In genomic region chr17:76432712-76433336, GRCh38 we compare ENCODE assay signal across 10 cellular contexts. TPM values are rescaled to one million over a fixed set of nuclear protein-coding genes. Genes with fewer than 3 reads are reported as not detected.
A peak's percentile ranks its signal among the peaks of the same experiment; 100 is the strongest.
DNase-seq lines count a peak whose midpoint lies in the region; ATAC-seq and TF ChIP-seq lines count a peak whose summit lies in the region.
"Had no signal": no experiment of that assay in that cellular context is flagged by ENCODE, and none has a peak within 500 bp of the region (broad histone marks: within the 10 kb centered on the region; RNA-seq: fewer than 3 reads in every experiment).

No MANE protein-coding gene starts in this region.

- H3K4me3 ChIP-seq in DND-41 (ENCODE audit: low read depth in 1 of 2, low read length in 2 of 2) (no peak overlapping the region), brain microvascular endothelial cell (ENCODE audit: low read depth, low read length) (no peak overlapping the region), upper lobe of left lung (no peak overlapping the region)

- H3K36me3 ChIP-seq in DND-41 (ENCODE audit: insufficient read depth, low read length) (peaks cover 6% of the 10 kb centered on the region; the same call in 1 of the 2 replicates), brain microvascular endothelial cell (replicated peaks) (no peaks in the 10 kb centered on the region), upper lobe of left lung (peaks cover 0 to 2% (median 0%) of the 10 kb centered on the region in 4 donors)

- H3K9ac ChIP-seq in DND-41 (ENCODE audit: low read depth, low read length) = no peak overlapping the region

- TF ChIP-seq POLR2A in upper lobe of left lung (IDR thresholded peaks at IDR 0.05) = no peak

- TF ChIP-seq CTCF in DND-41 (IDR thresholded peaks at IDR 0.05; ENCODE audit: borderline replicate concordance, extremely low read depth, low read length, poor library complexity, severe bottlenecking) (peak; percentile 63), brain microvascular endothelial cell (IDR thresholded peaks at IDR 0.05; ENCODE audit: low read depth, low read length, missing control alignments) (peak; percentile 63), nephron (IDR thresholded peaks at IDR 0.05; ENCODE audit: unreplicated experiment in 3 of 3) (peak; percentile 26 to 36 (median 34)), upper lobe of left lung (IDR thresholded peaks at IDR 0.05) (peak in 3 of 6 experiments; percentile 13 to 40 (median 28))

- H3K9me3 Mint-ChIP-seq in IgD-negative memory B cell (no peaks in the 10 kb centered on the region), nephron (no peaks in the 10 kb centered on the region), immature natural killer cell (no peaks in the 10 kb centered on the region)

- no peaks in the 10 kb centered on the region for H3K4me1 ChIP-seq in DND-41 (ENCODE audit: insufficient read depth, low read length)
- peaks cover 0 to 23% (median 17%) of the 10 kb centered on the region in 4 donors for H3K4me1 ChIP-seq in upper lobe of left lung

- H3K36me3 Mint-ChIP-seq in IgD-negative memory B cell = peaks cover 2% of the 10 kb centered on the region
- H3K36me3 Mint-ChIP-seq in nephron (ENCODE audit: low read depth) = peaks cover 11% of the 10 kb centered on the region
- no peaks in the 10 kb centered on the region for H3K36me3 Mint-ChIP-seq in immature natural killer cell

- H3K27ac ChIP-seq in DND-41 (ENCODE audit: low read length) (no peak overlapping the region), brain microvascular endothelial cell (no peak overlapping the region), upper lobe of left lung (no peak overlapping the region)

- H3K27ac Mint-ChIP-seq in IgD-negative memory B cell = peak overlapping the region; percentile 55 to 72 (median 59)
- H3K27ac Mint-ChIP-seq in nephron = no peak overlapping the region
- H3K27ac Mint-ChIP-seq in immature natural killer cell = no peak overlapping the region

- no peak overlapping the region for H3K4me3 Mint-ChIP-seq in IgD-negative memory B cell
- H3K4me3 Mint-ChIP-seq in nephron = no peak overlapping the region
- no peak overlapping the region for H3K4me3 Mint-ChIP-seq in immature natural killer cell

- 81 to 84% methylated on average over 3 of the region's 3 CpGs for WGBS in upper lobe of left lung, 2 donors

- no peak overlapping the region for H2AFZ ChIP-seq in DND-41 (ENCODE audit: low read depth, low read length)

- TF ChIP-seq EP300 in upper lobe of left lung (IDR thresholded peaks at IDR 0.05) = no peak

- ATAC-seq in DND-41 (ENCODE audit: insufficient read depth, low read depth) (peak; percentile 53; the same call in 1 of the 3 replicates), upper lobe of left lung (ENCODE audit: low FRiP score in 2 of 2) (no peak)

- H3K27me3 Mint-ChIP-seq in IgD-negative memory B cell = no peaks in the 10 kb centered on the region
- no peaks in the 10 kb centered on the region for H3K27me3 Mint-ChIP-seq in nephron (ENCODE audit: low read depth)
- peaks cover 0 to 1% (median 0%) of the 10 kb centered on the region in 3 donors for H3K27me3 Mint-ChIP-seq in immature natural killer cell (ENCODE audit: low read depth in 3 of 3)

- H3K27me3 ChIP-seq in DND-41 (ENCODE audit: insufficient read depth, low read length, poor library complexity) = no peaks in the 10 kb centered on the region
- H3K27me3 ChIP-seq in brain microvascular endothelial cell (replicated peaks) = no peaks in the 10 kb centered on the region
- H3K27me3 ChIP-seq in upper lobe of left lung = no peaks in the 10 kb centered on the region

- DNase-seq in DND-41 (no peak), brain microvascular endothelial cell (peak; percentile 36), midbrain (lab: John Stamatoyannopoulos, UW) (no peak), NCI-H2171 (lab: John Stamatoyannopoulos, UW) (no peak), upper lobe of left lung (no peak), immature natural killer cell (no peak)
- DNase-seq: NCI-H187 had no signal

- H4K20me1 ChIP-seq in DND-41 (ENCODE audit: insufficient read depth, low read length) = peaks cover 48% of the 10 kb centered on the region

- H3K4me1 Mint-ChIP-seq in IgD-negative memory B cell (peaks cover 21 to 54% (median 41%) of the 10 kb centered on the region in 3 donors), nephron (peaks cover 19% of the 10 kb centered on the region), immature natural killer cell (peaks cover 7 to 26% of the 10 kb centered on the region in 2 donors)

- H3K9me3 ChIP-seq in DND-41 (ENCODE audit: insufficient read depth, low read length, severe bottlenecking) = no peaks in the 10 kb centered on the region
- H3K9me3 ChIP-seq in upper lobe of left lung = no peaks in the 10 kb centered on the region

- in situ Hi-C loops in brain microvascular endothelial cell (cut with HindIII; ENCODE audit: low pct_ligation_motif_present, low sequenced_read_pairs) = no loop called here

- no peak overlapping the region for H3K4me2 ChIP-seq in DND-41 (ENCODE audit: insufficient read depth, low read length)

- peaks cover 83% of the 10 kb centered on the region for H3K79me2 ChIP-seq in DND-41 (ENCODE audit: insufficient read depth, low read length)

RNA-seq across cellular contexts. Expression of gene UBE2O, which starts 20.1 kb away (rescaled TPM):
- polyA plus RNA-seq in IgD-negative memory B cell = 13.8 TPM
- total RNA-seq in upper lobe of left lung = 10 to 100 TPM; 20.5 to 55.5 (median 27.7) TPM
- polyA plus RNA-seq in immature natural killer cell = 10 to 100 TPM in 1 of 3 donors, 1 to 10 TPM in 1, under 1 TPM in 1; 0.19 to 14.3 (median 5.2) TPM

RNA-seq across cellular contexts. Expression of gene AANAT, which starts 34.6 kb away (rescaled TPM):
- polyA plus RNA-seq in IgD-negative memory B cell = 1.1 TPM
- not detected for total RNA-seq in upper lobe of left lung
- under 1 TPM in 1 of 3 donors, not detected in 2; 0.34 TPM for polyA plus RNA-seq in immature natural killer cell
- polyA plus RNA-seq: esophagus had no signal

RNA-seq across cellular contexts. Expression of gene SPHK1, which starts 48.4 kb away (rescaled TPM):
- polyA plus RNA-seq in IgD-negative memory B cell (not detected), immature natural killer cell (1 to 10 TPM; 3.3 to 7.6 (median 6.5) TPM)
- 10 to 100 TPM in 3 of 6 donors, 1 to 10 TPM in 3; 5.5 to 16.6 (median 9.5) TPM for total RNA-seq in upper lobe of left lung

Comparison
In these comparisons a context has a peak if more than half of its experiments do, and no peak if none do; other contexts are left out.
1. H3K27ac Mint-ChIP-seq: peak in IgD-negative memory B cell (3 of 3); none in nephron (0 of 3) and immature natural killer cell (0 of 6).